ENCODE assay signal across 8 cellular contexts in genomic region chr6:30720738-30721197, GRCh38. TPM values are rescaled to one million over a fixed set of nuclear protein-coding genes. Genes with fewer than 3 reads are reported as not detected.
DNase-seq lines count a peak whose midpoint lies in the region; ATAC-seq and TF ChIP-seq lines count a peak whose summit lies in the region.

No MANE protein-coding gene starts in this region.

- peaks cover 39 to 55% of the 10 kb centered on the region in 2 experiments for H3K4me1 Mint-ChIP-seq in H9
- peaks cover 55% of the 10 kb centered on the region for H3K4me1 Mint-ChIP-seq in activated T-cell treated with anti-CD3 and anti-CD28 coated beads, Interleukin-2, amount 50 U/mL, for 4 hours (ENCODE audit: low read depth)
- peaks cover 47 to 71% (median 62%) of the 10 kb centered on the region in 3 donors for H3K4me1 Mint-ChIP-seq in naive B cell

- DNase-seq in AG04449 (ENCODE audit: low read depth, low spot score) (no peak), H9 (peak; percentile 59), NOMO-1 treated with DMSO at 0.1 percent for 48 hours (lab: John Stamatoyannopoulos, UW; ENCODE audit: unreplicated experiment) (peak; percentile 67), esophagus squamous epithelium (lab: John Stamatoyannopoulos, UW) (peak; percentile 41), naive B cell (peak; percentile 61), testis (peak; percentile 84)
- peak; percentile 48 for DNase-seq in activated T-cell treated with anti-CD3 and anti-CD28 coated beads, Interleukin-2, amount 50 U/mL, for 4 hours

- H3K56ac ChIP-seq in H9 (ENCODE audit: insufficient read length, low read depth, low read length), result no peak overlapping the region

- no peak for TF ChIP-seq POLR2A in esophagus squamous epithelium (IDR thresholded peaks at IDR 0.05)
- no peak for TF ChIP-seq POLR2A in testis (IDR thresholded peaks at IDR 0.05)

- H3K4me3 ChIP-seq in AG04449 (ENCODE audit: low read depth, low read length) (peak overlapping the region; percentile 97), esophagus squamous epithelium (peak overlapping the region; percentile 57 to 75 (median 72)), testis (peak overlapping the region; percentile 73 to 99)

- H3K4me3 Mint-ChIP-seq in H9 (peak overlapping the region; percentile 93 to 98), naive B cell (peak overlapping the region; percentile 89 to 100 (median 99))
- peak overlapping the region; percentile 99 for H3K4me3 Mint-ChIP-seq in activated T-cell treated with anti-CD3 and anti-CD28 coated beads, Interleukin-2, amount 50 U/mL, for 4 hours

- no peak overlapping the region for H2AK5ac ChIP-seq in H9 (ENCODE audit: insufficient read length, low read length)

- H4K91ac ChIP-seq in H9 (ENCODE audit: insufficient read length, low read depth, low read length), result no peak overlapping the region

- peak overlapping the region; percentile 69 for H3K18ac ChIP-seq in H9 (ENCODE audit: insufficient read length, low read depth, low read length)

- no peak overlapping the region for H2BK12ac ChIP-seq in H9 (ENCODE audit: insufficient read length, low read depth, low read length)

- peaks cover 11% of the 10 kb centered on the region; the same call in 1 of the 2 replicates for H3K79me2 ChIP-seq in H9 (ENCODE audit: insufficient read depth, low read length)

- H3K27ac ChIP-seq in H9 (ENCODE audit: insufficient read length, low read depth, low read length), result peak overlapping the region; percentile 66
- peak overlapping the region; percentile 91 to 96 (median 94) for H3K27ac ChIP-seq in esophagus squamous epithelium
- peak overlapping the region; percentile 89 to 90 for H3K27ac ChIP-seq in testis

- H2AFZ ChIP-seq in H9 (ENCODE audit: low read length), result no peak overlapping the region

- H3K23ac ChIP-seq in H9 (ENCODE audit: insufficient read length, low read depth, low read length), result no peak overlapping the region

- no peaks in the 10 kb centered on the region for H3K9me3 ChIP-seq in H9 (ENCODE audit: control insufficient read depth, low read depth, low read length)
- no peaks in the 10 kb centered on the region for H3K9me3 ChIP-seq in esophagus squamous epithelium
- H3K9me3 ChIP-seq in testis, result no peaks in the 10 kb centered on the region

- H3K36me3 ChIP-seq in esophagus squamous epithelium (peaks cover 25 to 35% (median 29%) of the 10 kb centered on the region in 3 donors), testis (ENCODE audit: low read depth, missing control alignments) (no peaks in the 10 kb centered on the region)

- H2BK15ac ChIP-seq in H9 (ENCODE audit: low read depth, low read length), result no peak overlapping the region

- H3K4ac ChIP-seq in H9 (ENCODE audit: low read depth, low read length), result peak overlapping the region; percentile 78; the same call in 1 of the 2 replicates

- no peak overlapping the region for H4K5ac ChIP-seq in H9 (ENCODE audit: insufficient read length, low read depth, low read length)

- peak overlapping the region; percentile 86 for H3T11ph ChIP-seq in H9 (ENCODE audit: low read length)

- CTCF ChIA-PET in AG04449 (lab: Yijun Ruan, JAX), result interaction anchor here (0.6 to 18.8 kb wide), 9 partner anchors 13 to 367 kb away, joined by 3 to 504 read pairs (median 12); partner anchors contain the start of genes DHX16 and NRM

- no peaks in the 10 kb centered on the region for H3K79me1 ChIP-seq in H9 (ENCODE audit: insufficient read depth, low read depth, low read length, poor library complexity, severe bottlenecking)

- H3K23me2 ChIP-seq in H9 (ENCODE audit: insufficient read length, low read depth, low read length, poor library complexity, severe bottlenecking), result peaks cover 15% of the 10 kb centered on the region

- peaks cover 6 to 7% of the 10 kb centered on the region in 2 experiments; a peak in 4 of 5 replicates for H3K9me3 Mint-ChIP-seq in H9
- no peaks in the 10 kb centered on the region for H3K9me3 Mint-ChIP-seq in activated T-cell treated with anti-CD3 and anti-CD28 coated beads, Interleukin-2, amount 50 U/mL, for 4 hours
- H3K9me3 Mint-ChIP-seq in naive B cell, result no peaks in the 10 kb centered on the region

- no peak overlapping the region for H4K8ac ChIP-seq in H9 (replicated peaks; ENCODE audit: insufficient read length, low read depth, low read length)

- H3K4me2 ChIP-seq in H9 (ENCODE audit: insufficient read depth, insufficient read length, low read length), result peak overlapping the region; percentile 18

- H3K14ac ChIP-seq in H9 (ENCODE audit: insufficient read depth, low read length), result peak overlapping the region; percentile 64; the same call in 1 of the 2 replicates

- no peaks in the 10 kb centered on the region for H3K27me3 ChIP-seq in H9 (ENCODE audit: insufficient read depth, low read length)
- no peaks in the 10 kb centered on the region for H3K27me3 ChIP-seq in esophagus squamous epithelium
- no peaks in the 10 kb centered on the region for H3K27me3 ChIP-seq in testis

- H3K27me3 Mint-ChIP-seq in H9 (ENCODE audit: low read depth), result peaks cover 5% of the 10 kb centered on the region; the same call in 1 of the 2 replicates
- H3K27me3 Mint-ChIP-seq in activated T-cell treated with anti-CD3 and anti-CD28 coated beads, Interleukin-2, amount 50 U/mL, for 4 hours (ENCODE audit: low read depth), result no peaks in the 10 kb centered on the region
- no peaks in the 10 kb centered on the region for H3K27me3 Mint-ChIP-seq in naive B cell

- H3K36me3 Mint-ChIP-seq in H9 (ENCODE audit: insufficient read depth in 1 of 3, low read depth in 3 of 3) (peaks cover 45 to 56% (median 54%) of the 10 kb centered on the region in 3 experiments), naive B cell (peaks cover 15 to 25% of the 10 kb centered on the region in 2 donors)
- H3K36me3 Mint-ChIP-seq in activated T-cell treated with anti-CD3 and anti-CD28 coated beads, Interleukin-2, amount 50 U/mL, for 4 hours (ENCODE audit: insufficient read depth), result peaks cover 40% of the 10 kb centered on the region

- H3K9ac ChIP-seq in H9 (ENCODE audit: extremely low read depth, insufficient read length, low read length), result peak overlapping the region; percentile 99

- H3K4me1 ChIP-seq in H9 (ENCODE audit: insufficient read depth, low read length) (no peaks in the 10 kb centered on the region), esophagus squamous epithelium (peaks cover 47 to 83% (median 48%) of the 10 kb centered on the region in 3 donors), testis (peaks cover 30% of the 10 kb centered on the region)

- peak overlapping the region; percentile 99 to 100 (median 99) for H3K27ac Mint-ChIP-seq in H9
- peak overlapping the region; percentile 93 to 100 (median 97) for H3K27ac Mint-ChIP-seq in naive B cell

- no peak overlapping the region for H2BK20ac ChIP-seq in H9 (ENCODE audit: low read depth, low read length, poor library complexity, severe bottlenecking)

- POLR2A ChIA-PET in AG04449 (lab: Yijun Ruan, JAX), result interaction anchor here (0.6 to 3.6 kb wide), 12 partner anchors 15 to 106 kb away, joined by 3 to 20 read pairs (median 5); partner anchors contain the start of genes DHX16, FLOT1, MRPS18B and PPP1R10

- H4K20me1 ChIP-seq in H9 (ENCODE audit: control insufficient read depth, insufficient read depth, insufficient read length), result no peaks in the 10 kb centered on the region

- H2BK120ac ChIP-seq in H9 (ENCODE audit: low read depth, low read length, poor library complexity, severe bottlenecking), result peak overlapping the region; percentile 74

- TF ChIP-seq CTCF in AG04449 (IDR thresholded peaks at IDR 0.05; ENCODE audit: insufficient read depth, low read length, missing control alignments), result no peak
- no peak for TF ChIP-seq CTCF in H9 (conservative IDR thresholded peaks at IDR 0.05)
- TF ChIP-seq CTCF in esophagus squamous epithelium (IDR thresholded peaks at IDR 0.05), result no peak
- no peak for TF ChIP-seq CTCF in testis (IDR thresholded peaks at IDR 0.05)

- ATAC-seq in activated T-cell treated with anti-CD3 and anti-CD28 coated beads, Interleukin-2, amount 50 U/mL, for 4 hours, result no peak
- peak in 1 of 2 donors; percentile 9 for ATAC-seq in naive B cell (ENCODE audit: low read depth in 2 of 2)
- no peak for ATAC-seq in HG02970 (IDR thresholded peaks at IDR 0.05; ENCODE audit: low FRiP score, unreplicated experiment)

- no peak overlapping the region for H2BK5ac ChIP-seq in H9 (ENCODE audit: insufficient read length, low read length)

- WGBS in H9 (ENCODE audit: extremely low coverage, insufficient read length, low lambda C conversion rate), result no CpG with 5 or more reads among the region's 29 CpGs
- 0% methylated on average over 14 to 15 of the region's 29 CpGs for WGBS in esophagus squamous epithelium, 2 donors
- WGBS in testis, 2 donors, result 0% methylated on average over 27 to 29 of the region's 29 CpGs

- intact Hi-C loops in esophagus squamous epithelium (cut with DNase I), result loop anchor here (2.0 kb wide), 1 partner anchor 42 kb away; no protein-coding TSS in a partner anchor
- intact Hi-C loops in testis (cut with DNase I; ENCODE audit: low total_unique reads), result loop anchor here (2.0 to 10.0 kb wide), 2 partner anchors 34 to 1076 kb away; partner anchors contain the start of gene PPP1R18

RNA-seq across cellular contexts. Expression of gene TUBB, which starts 0.6 kb away (rescaled TPM):
- total RNA-seq in H9 (2021) (1,719 and 1,734 TPM in 2 replicates), esophagus squamous epithelium (100 to 1,000 TPM; 151 to 351 (median 255) TPM), testis (100 to 1,000 TPM; 173 to 252 TPM)
- 1,000 to 10,000 TPM; 1,153 to 1,485 (median 1,301) TPM for total RNA-seq in activated T-cell treated with anti-CD3 and anti-CD28 coated beads, Interleukin-2, amount 50 U/mL, for 4 hours
- polyA plus RNA-seq in naive B cell (ENCODE audit: low read depth in 6 of 6) (100 to 1,000 TPM in 1 of 6 donors, 10 to 100 TPM in 5; 37.9 to 104 (median 73.3) TPM), testis (ENCODE audit: insufficient read depth, low read depth, low replicate concordance) (309 TPM)

RNA-seq across cellular contexts. Expression of gene MDC1, which starts 3.7 kb away (rescaled TPM):
- total RNA-seq in H9 (2021) (72.2 and 77.6 TPM in 2 replicates), esophagus squamous epithelium (1 to 10 TPM; 2.4 to 7.4 (median 7.0) TPM), testis (10 to 100 TPM; 56.6 to 79.3 TPM)
- total RNA-seq in activated T-cell treated with anti-CD3 and anti-CD28 coated beads, Interleukin-2, amount 50 U/mL, for 4 hours, result 10 to 100 TPM; 65.4 to 69.5 (median 65.8) TPM
- polyA plus RNA-seq in naive B cell (ENCODE audit: low read depth in 6 of 6) (1 to 10 TPM; 2.0 to 8.3 (median 3.5) TPM), testis (ENCODE audit: insufficient read depth, low read depth, low replicate concordance) (155 TPM)

RNA-seq across cellular contexts. Expression of gene FLOT1, which starts 21.7 kb away (rescaled TPM):
- total RNA-seq in H9 (2021) (107 and 111 TPM in 2 replicates), esophagus squamous epithelium (10 to 100 TPM; 46.7 to 88.8 (median 64.4) TPM), testis (10 to 100 TPM; 84.1 to 88.1 TPM)
- 10 to 100 TPM; 93.0 to 98.1 (median 95.0) TPM for total RNA-seq in activated T-cell treated with anti-CD3 and anti-CD28 coated beads, Interleukin-2, amount 50 U/mL, for 4 hours
- polyA plus RNA-seq in naive B cell (ENCODE audit: low read depth in 6 of 6) (10 to 100 TPM; 43.5 to 65.2 (median 52.4) TPM), testis (ENCODE audit: insufficient read depth, low read depth, low replicate concordance) (169 TPM)

RNA-seq across cellular contexts. Expression of gene IER3, which starts 23.6 kb away (rescaled TPM):
- total RNA-seq in H9 (2021) (42.9 and 43.5 TPM in 2 replicates), esophagus squamous epithelium (10 to 100 TPM; 41.4 to 87.9 (median 66.0) TPM), testis (1 to 10 TPM; 1.4 to 7.7 TPM)
- total RNA-seq in activated T-cell treated with anti-CD3 and anti-CD28 coated beads, Interleukin-2, amount 50 U/mL, for 4 hours, result 100 to 1,000 TPM; 519 to 552 (median 531) TPM
- polyA plus RNA-seq in naive B cell (ENCODE audit: low read depth in 6 of 6) (under 1 TPM in 1 of 6 donors, not detected in 5; 0.31 TPM), testis (ENCODE audit: insufficient read depth, low read depth, low replicate concordance) (11.1 TPM)

RNA-seq across cellular contexts. Expression of gene NRM, which starts 30.0 kb away (rescaled TPM):
- total RNA-seq in H9 (2021) (34.9 and 36.5 TPM in 2 replicates), esophagus squamous epithelium (1 to 10 TPM; 3.8 to 7.4 (median 6.7) TPM), testis (10 to 100 TPM in 1 of 2 donors, 1 to 10 TPM in 1; 9.5 to 10.5 TPM)
- 10 to 100 TPM in 2 of 3 donors, 1 to 10 TPM in 1; 9.7 to 10.5 (median 10.2) TPM for total RNA-seq in activated T-cell treated with anti-CD3 and anti-CD28 coated beads, Interleukin-2, amount 50 U/mL, for 4 hours
- polyA plus RNA-seq in naive B cell (ENCODE audit: low read depth in 6 of 6) (10 to 100 TPM; 37.3 to 72.1 (median 45.4) TPM), testis (ENCODE audit: insufficient read depth, low read depth, low replicate concordance) (26.6 TPM)
